Comparison of ENCODE assay signal across 8 cellular contexts in genomic region chr7:120856621-120857352, GRCh38. TPM values are rescaled to one million over a fixed set of nuclear protein-coding genes. Genes with fewer than 3 reads are reported as not detected.
DNase-seq lines count a peak whose midpoint lies in the region; ATAC-seq and TF ChIP-seq lines count a peak whose summit lies in the region.

No MANE protein-coding gene starts in this region.

- peak overlapping the region; percentile 66 to 67 for H3K4me3 ChIP-seq in ascending aorta

- H3K4me1 ChIP-seq in ascending aorta, result peaks cover 0 to 2% of the 10 kb centered on the region in 2 donors

- intact Hi-C loops in ascending aorta (cut with DNase I), result loop anchor here (5.0 kb wide), 3 partner anchors 64 to 541 kb away; partner anchors contain the start of gene FAM3C

- peak; percentile 68 for DNase-seq in COLO668 (lab: John Stamatoyannopoulos, UW; ENCODE audit: unreplicated experiment)
- peak; percentile 13 for DNase-seq in NCI-H82 treated with DMSO at 0.1 percent for 48 hours (lab: John Stamatoyannopoulos, UW; ENCODE audit: unreplicated experiment)
- DNase-seq in ascending aorta (ENCODE audit: low spot score in 2 of 2), result peak in 1 of 2 donors; percentile 69
- DNase-seq in hypothalamus (lab: John Stamatoyannopoulos, UW), result peak in 33 of 51 donors; percentile 2 to 44 (median 12)
- peak; percentile 75 for DNase-seq in retina
- no peak for DNase-seq in effector CD8-positive, alpha-beta T cell (lab: John Stamatoyannopoulos, UW)

- ATAC-seq in GM19043 (IDR thresholded peaks at IDR 0.05; ENCODE audit: low read depth, unreplicated experiment) (peak; percentile 68), HG03108 (IDR thresholded peaks at IDR 0.05; ENCODE audit: unreplicated experiment) (peak; percentile 48)

- TF ChIP-seq CTCF in ascending aorta (IDR thresholded peaks at IDR 0.05), result no peak

- H3K27me3 ChIP-seq in ascending aorta, result no peaks in the 10 kb centered on the region

- H3K27ac ChIP-seq in ascending aorta, result peak overlapping the region; percentile 90 to 96

- no peaks in the 10 kb centered on the region for H3K36me3 ChIP-seq in ascending aorta

- H3K9me3 ChIP-seq in ascending aorta, result no peaks in the 10 kb centered on the region

RNA-seq across cellular contexts. Expression of gene TSPAN12, which starts 1.2 kb away (rescaled TPM):
- total RNA-seq in ascending aorta, result 28.9 TPM
